1 cellular context compared by ENCODE assay signal in the genomic region with DNA sequence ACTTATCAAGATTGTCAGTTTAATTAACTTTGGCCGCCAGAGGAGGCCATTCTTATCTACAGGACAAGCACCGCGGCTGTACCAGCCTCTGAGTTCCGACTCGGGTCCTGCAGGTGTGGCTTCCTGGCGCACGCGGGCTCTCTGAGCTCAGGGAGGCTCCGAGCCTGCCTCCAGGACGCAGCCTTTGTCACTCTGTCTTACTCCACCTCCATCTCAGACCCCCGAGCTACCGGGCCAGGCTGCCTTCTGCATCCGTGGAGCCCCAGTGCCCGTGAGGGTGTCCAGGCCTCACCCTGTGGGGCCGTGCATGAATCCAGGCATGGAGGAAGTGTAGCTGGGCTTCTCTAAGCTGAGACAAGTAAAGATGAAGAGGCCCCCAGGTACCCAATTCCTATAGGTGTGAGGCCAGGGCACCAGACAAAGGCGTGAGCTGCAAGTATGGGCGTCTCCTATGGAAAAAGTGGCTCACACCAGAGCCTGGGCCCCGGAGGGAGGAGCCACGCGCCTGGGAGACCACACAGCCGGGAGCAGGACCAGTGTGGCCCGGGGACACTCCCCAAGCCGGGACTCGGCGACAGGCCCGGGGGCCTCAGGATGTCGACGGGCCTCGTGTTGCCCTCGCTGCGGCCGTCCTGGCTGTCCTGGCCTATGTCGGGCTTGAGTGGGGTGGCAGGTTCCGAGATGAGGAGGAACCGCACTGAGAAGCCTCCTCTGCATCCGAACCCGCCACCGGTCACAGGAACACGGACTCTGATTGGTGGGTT.
TF ChIP-seq lines count a peak whose summit lies in the region.

No MANE protein-coding gene starts in this region.

TF ChIP-seq in HepG2, 621 proteins besides CTCF, POLR2A, EP300 and RAD21:
- TF ChIP-seq GTF3A (CRISPR knock-in tag; conservative IDR thresholded peaks at IDR 0.05): no peak
- TF ChIP-seq, protein P1, sequence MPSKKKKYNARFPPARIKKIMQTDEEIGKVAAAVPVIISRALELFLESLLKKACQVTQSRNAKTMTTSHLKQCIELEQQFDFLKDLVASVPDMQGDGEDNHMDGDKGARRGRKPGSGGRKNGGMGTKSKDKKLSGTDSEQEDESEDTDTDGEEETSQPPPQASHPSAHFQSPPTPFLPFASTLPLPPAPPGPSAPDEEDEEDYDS (CRISPR knock-in tag; IDR thresholded peaks at IDR 0.05): no peak
- 0 out of 2 replicates have a peak, but pooled peaks have one; percentile 75 for TF ChIP-seq EZH2 (conservative IDR thresholded peaks at IDR 0.05; ENCODE audit: low read depth, low read length)
- TF ChIP-seq ZNF552 (CRISPR knock-in tag; IDR thresholded peaks at IDR 0.05; ENCODE audit: borderline replicate concordance): no peak
- TF ChIP-seq ZNF570 (CRISPR knock-in tag; IDR thresholded peaks at IDR 0.05; ENCODE audit: borderline replicate concordance): no peak
- TF ChIP-seq MBNL3 (CRISPR knock-in tag; conservative IDR thresholded peaks at IDR 0.05): no peak
- no peak for TF ChIP-seq SAP130 (CRISPR knock-in tag; IDR thresholded peaks at IDR 0.05; ENCODE audit: low read depth)
